ENCODE assay signal across 1 cellular context in genomic region chr22:38705235-38706100, GRCh38.
A peak's percentile ranks its signal among the peaks of the same experiment; 100 is the strongest.
TF ChIP-seq lines count a peak whose summit lies in the region.

TSS of gene GTPBP1 (plus strand) at chr22:38705944. CDS start at chr22:38705956, 12 bp downstream.

TF ChIP-seq in HepG2, 621 proteins besides CTCF, POLR2A, EP300 and RAD21 (continued from another document and continues in another):
- TF ChIP-seq ZBED4 (CRISPR knock-in tag; IDR thresholded peaks at IDR 0.05; ENCODE audit: borderline replicate concordance) (no peak), ZBTB10 (CRISPR knock-in tag; IDR thresholded peaks at IDR 0.05; ENCODE audit: borderline replicate concordance) (no peak), IRF9 (CRISPR knock-in tag; IDR thresholded peaks at IDR 0.05; ENCODE audit: borderline replicate concordance) (0 out of 2 replicates have a peak, but pooled peaks have one; percentile 66), NFATC3 (CRISPR knock-in tag; IDR thresholded peaks at IDR 0.05) (no peak), HNF4A (CRISPR knock-in tag; IDR thresholded peaks at IDR 0.05) (no peak), ZFP36L2 (CRISPR knock-in tag; IDR thresholded peaks at IDR 0.05) (no peak), SP2 (CRISPR knock-in tag; IDR thresholded peaks at IDR 0.05) (peak; percentile 98), SKI (IDR thresholded peaks at IDR 0.05; ENCODE audit: partially characterized antibody) (no peak), PITX1 (CRISPR knock-in tag; IDR thresholded peaks at IDR 0.05) (0 out of 2 replicates have a peak, but pooled peaks have one; percentile 62), ATRX (CRISPR knock-in tag; IDR thresholded peaks at IDR 0.05; ENCODE audit: borderline replicate concordance) (no peak), FOXJ3 (CRISPR knock-in tag; IDR thresholded peaks at IDR 0.05; ENCODE audit: borderline replicate concordance) (0 out of 2 replicates have a peak, but pooled peaks have one; percentile 29), ZNF331 (CRISPR knock-in tag; IDR thresholded peaks at IDR 0.05) (0 out of 2 replicates have a peak, but pooled peaks have one; percentile 16), GZF1 (CRISPR knock-in tag; IDR thresholded peaks at IDR 0.05) (no peak), ZNF18 (CRISPR knock-in tag; IDR thresholded peaks at IDR 0.05; ENCODE audit: insufficient replicate concordance) (no peak), ZNF253 (CRISPR knock-in tag; IDR thresholded peaks at IDR 0.05; ENCODE audit: borderline replicate concordance) (no peak), SOX13 (IDR thresholded peaks at IDR 0.05) (no peak), SOX13 (CRISPR knock-in tag; conservative IDR thresholded peaks at IDR 0.05 in 1 of 2, IDR thresholded peaks at IDR 0.05 in 1 of 2) (no peak), CEBPG (CRISPR knock-in tag; IDR thresholded peaks at IDR 0.05) (0 out of 2 replicates have a peak, but pooled peaks have one; percentile 6), ZMYM4 (CRISPR knock-in tag; IDR thresholded peaks at IDR 0.05) (no peak), ZNF773 (CRISPR knock-in tag; IDR thresholded peaks at IDR 0.05; ENCODE audit: borderline replicate concordance) (no peak), ZNF180 (CRISPR knock-in tag; IDR thresholded peaks at IDR 0.05; ENCODE audit: borderline replicate concordance, low read depth) (no peak), RFX5 (IDR thresholded peaks at IDR 0.05; ENCODE audit: low read depth, low read length) (peak; percentile 90), MAFF (IDR thresholded peaks at IDR 0.05; ENCODE audit: low read depth, low read length) (peak; percentile 80; the same call in 1 of the 2 replicates), ZNF512 (CRISPR knock-in tag; IDR thresholded peaks at IDR 0.05) (no peak), ZNF609 (CRISPR knock-in tag; IDR thresholded peaks at IDR 0.05; ENCODE audit: borderline replicate concordance) (no peak), FOSL2 (CRISPR knock-in tag; IDR thresholded peaks at IDR 0.05) (peak; percentile 41; the same call in 1 of the 2 replicates), ZFAT (CRISPR knock-in tag; conservative IDR thresholded peaks at IDR 0.05) (no peak), ZNF550 (CRISPR knock-in tag; IDR thresholded peaks at IDR 0.05; ENCODE audit: borderline replicate concordance) (no peak), CAMTA2 (CRISPR knock-in tag; IDR thresholded peaks at IDR 0.05; ENCODE audit: borderline replicate concordance) (no peak), ETS1 (CRISPR knock-in tag; IDR thresholded peaks at IDR 0.05) (no peak), ZNF354B (CRISPR knock-in tag; IDR thresholded peaks at IDR 0.05) (no peak), GLMP (CRISPR knock-in tag; IDR thresholded peaks at IDR 0.05; ENCODE audit: borderline replicate concordance) (no peak), DZIP1 (CRISPR knock-in tag; IDR thresholded peaks at IDR 0.05) (no peak), ATF1 (CRISPR knock-in tag; IDR thresholded peaks at IDR 0.05) (peak; percentile 94), ZNF317 (CRISPR knock-in tag; IDR thresholded peaks at IDR 0.05) (no peak)
